8 cellular contexts compared by ENCODE assay signal in genomic region chr19:572891-573825, GRCh38. TPM values are rescaled to one million over a fixed set of nuclear protein-coding genes. Genes with fewer than 3 reads are reported as not detected.
DNase-seq lines count a peak whose midpoint lies in the region; ATAC-seq and TF ChIP-seq lines count a peak whose summit lies in the region.

No MANE protein-coding gene starts in this region.

- H3K27me3 Mint-ChIP-seq in activated CD4-positive, alpha-beta memory T cell treated with anti-CD3 and anti-CD28 coated beads for 36 hours: no peaks in the 10 kb centered on the region
- no peaks in the 10 kb centered on the region for H3K27me3 Mint-ChIP-seq in osteocyte (ENCODE audit: unreplicated experiment)

- no peaks in the 10 kb centered on the region for H3K9me3 Mint-ChIP-seq in activated CD4-positive, alpha-beta memory T cell treated with anti-CD3 and anti-CD28 coated beads for 36 hours
- H3K9me3 Mint-ChIP-seq in osteocyte (ENCODE audit: unreplicated experiment): no peaks in the 10 kb centered on the region

- POLR2A ChIA-PET in BJ (lab: Charles Lee): interaction anchor here (0.5 to 0.6 kb wide), 3 partner anchors 13 to 697 kb away, joined by 3 to 6 read pairs (median 4); no protein-coding TSS in a partner anchor
- POLR2A ChIA-PET in activated CD4-positive, alpha-beta memory T cell treated with anti-CD3 and anti-CD28 coated beads for 36 hours (lab: Charles Lee): interaction anchor here (0.6 to 1.1 kb wide), 4 partner anchors 25 to 84 kb away, joined by 3 read pairs; no protein-coding TSS in a partner anchor

- TF ChIP-seq CTCF in BJ (IDR thresholded peaks at IDR 0.05; ENCODE audit: insufficient read depth, low read depth, low read length) (no peak), foreskin keratinocyte (conservative IDR thresholded peaks at IDR 0.05) (no peak), osteocyte (IDR thresholded peaks at IDR 0.05) (no peak)

- peaks cover 4% of the 10 kb centered on the region for H3K36me3 Mint-ChIP-seq in activated CD4-positive, alpha-beta memory T cell treated with anti-CD3 and anti-CD28 coated beads for 36 hours
- H3K36me3 Mint-ChIP-seq in osteocyte (ENCODE audit: unreplicated experiment): no peaks in the 10 kb centered on the region

- H3K4me1 Mint-ChIP-seq in activated CD4-positive, alpha-beta memory T cell treated with anti-CD3 and anti-CD28 coated beads for 36 hours (ENCODE audit: low read depth): peaks cover 36% of the 10 kb centered on the region
- H3K4me1 Mint-ChIP-seq in osteocyte (ENCODE audit: unreplicated experiment): peaks cover 49% of the 10 kb centered on the region

- H3K27ac ChIP-seq in foreskin keratinocyte: peak overlapping the region; percentile 83

- intact Hi-C loops in activated CD4-positive, alpha-beta memory T cell treated with anti-CD3 and anti-CD28 coated beads for 36 hours (cut with micrococcal nuclease): loop anchor here (1.0 to 2.0 kb wide), 6 partner anchors 38 to 224 kb away; partner anchors contain the start of genes CDC34, PTBP1 and TPGS1

- peaks cover 1% of the 10 kb centered on the region; the same call in 1 of the 2 replicates for H3K36me3 ChIP-seq in BJ (ENCODE audit: control insufficient read depth, insufficient read depth, low read length)

- H3K27me3 ChIP-seq in BJ (ENCODE audit: control insufficient read depth, insufficient read depth, low read length): no peaks in the 10 kb centered on the region
- H3K27me3 ChIP-seq in foreskin keratinocyte: no peaks in the 10 kb centered on the region

- peak overlapping the region; percentile 77 for H3K4me3 Mint-ChIP-seq in activated CD4-positive, alpha-beta memory T cell treated with anti-CD3 and anti-CD28 coated beads for 36 hours
- peak overlapping the region; percentile 84 for H3K4me3 Mint-ChIP-seq in osteocyte (ENCODE audit: unreplicated experiment)

- peak overlapping the region; percentile 86 for H3K4me3 ChIP-seq in BJ (ENCODE audit: low read depth, low read length)

- CTCF ChIA-PET in BJ (lab: Yijun Ruan, JAX): interaction anchor here (1.4 kb wide), 1 partner anchor 41 kb away, joined by 6 read pairs; the partner anchor contains the start of gene CDC34
- CTCF ChIA-PET in activated CD4-positive, alpha-beta memory T cell treated with anti-CD3 and anti-CD28 coated beads for 36 hours (lab: Charles Lee): interaction anchor here (0.6 to 1.7 kb wide), 2 partner anchors 12 to 63 kb away, joined by 3 to 8 read pairs; no protein-coding TSS in a partner anchor

- H3K4me1 ChIP-seq in foreskin keratinocyte: peaks cover 5% of the 10 kb centered on the region

- peak; percentile 7 for ATAC-seq in GM18867 (IDR thresholded peaks at IDR 0.05; ENCODE audit: unreplicated experiment)
- ATAC-seq in foreskin keratinocyte: no peak
- ATAC-seq in HG02885 (IDR thresholded peaks at IDR 0.05; ENCODE audit: poor library complexity, unreplicated experiment): no peak

- H3K27ac Mint-ChIP-seq in activated CD4-positive, alpha-beta memory T cell treated with anti-CD3 and anti-CD28 coated beads for 36 hours: peak overlapping the region; percentile 38
- H3K27ac Mint-ChIP-seq in osteocyte (ENCODE audit: unreplicated experiment): peak overlapping the region; percentile 82

- DNase-seq in BJ (ENCODE audit: low read depth) (no peak), HT1080 (ENCODE audit: low read depth) (peak; percentile 34), foreskin keratinocyte (no peak), osteocyte (ENCODE audit: extremely low spot score, unreplicated experiment) (peak; percentile 85)
- DNase-seq in activated CD4-positive, alpha-beta memory T cell treated with anti-CD3 and anti-CD28 coated beads for 36 hours: peak; percentile 34
- DNase-seq in activated CD8-positive, alpha-beta memory T cell treated with anti-CD3 and anti-CD28 coated beads for 24 hours: no peak

RNA-seq across cellular contexts. Expression of gene BSG, which starts 0.8 kb away (rescaled TPM):
- polyA plus RNA-seq in BJ (2011; rRNA removed) (579 and 1,176 TPM in 2 replicates), foreskin keratinocyte (863 and 896 TPM in 2 replicates)
- 119 and 216 TPM in 2 replicates for polyA minus RNA-seq in BJ (2011; rRNA and poly(A)+ RNA removed)
- 475 and 545 TPM in 2 replicates for total RNA-seq in HT1080 (2014; rRNA removed; shearing (Covaris generic))
- 509 and 543 TPM in 2 replicates for polyA plus RNA-seq in HT1080 (2015; cell fraction: cytosol; rRNA removed)
- polyA plus RNA-seq in HT1080 (2015; cell fraction: nucleus; rRNA removed): 704 and 747 TPM in 2 replicates
- 100 to 1,000 TPM; 185 to 205 TPM for total RNA-seq in activated CD4-positive, alpha-beta memory T cell treated with anti-CD3 and anti-CD28 coated beads for 36 hours
- total RNA-seq in foreskin keratinocyte (526 and 567 TPM in 2 replicates), osteocyte (816 and 859 TPM in 2 replicates)

RNA-seq across cellular contexts. Expression of gene HCN2, which starts 16.5 kb away (rescaled TPM):
- polyA plus RNA-seq in BJ (2011; rRNA removed) (0.83 and 1.5 TPM in 2 replicates), foreskin keratinocyte (0.18 and 0.19 TPM in 2 replicates)
- 3.1 and 6.0 TPM in 2 replicates for polyA minus RNA-seq in BJ (2011; rRNA and poly(A)+ RNA removed)
- 0.27 and 0.37 TPM in 2 replicates for total RNA-seq in HT1080 (2014; rRNA removed; shearing (Covaris generic))
- 1.0 and 1.8 TPM in 2 replicates for polyA plus RNA-seq in HT1080 (2015; cell fraction: cytosol; rRNA removed)
- polyA plus RNA-seq in HT1080 (2015; cell fraction: nucleus; rRNA removed): 0.42 and 0.74 TPM in 2 replicates
- total RNA-seq in activated CD4-positive, alpha-beta memory T cell treated with anti-CD3 and anti-CD28 coated beads for 36 hours: 1 to 10 TPM in 1 of 2 experiments, under 1 TPM in 1; 1.00 to 1.0 TPM
- total RNA-seq in foreskin keratinocyte (0.20 and 0.21 TPM in 2 replicates), osteocyte (27.2 and 28.3 TPM in 2 replicates)

RNA-seq across cellular contexts. Expression of gene GZMM, which starts 29.3 kb away (rescaled TPM):
- polyA plus RNA-seq in BJ (2011; rRNA removed) (not detected in 2 replicates), foreskin keratinocyte (0.10 TPM in 1 of 2 replicates, not detected in the other)
- polyA minus RNA-seq in BJ (2011; rRNA and poly(A)+ RNA removed): not detected in 2 replicates
- total RNA-seq in HT1080 (2014; rRNA removed; shearing (Covaris generic)): not detected in 2 replicates
- not detected in 2 replicates for polyA plus RNA-seq in HT1080 (2015; cell fraction: cytosol; rRNA removed)
- polyA plus RNA-seq in HT1080 (2015; cell fraction: nucleus; rRNA removed): not detected in 2 replicates
- 10 to 100 TPM; 27.2 to 27.4 TPM for total RNA-seq in activated CD4-positive, alpha-beta memory T cell treated with anti-CD3 and anti-CD28 coated beads for 36 hours
- total RNA-seq in foreskin keratinocyte (not detected in 2 replicates), osteocyte (not detected in 2 replicates)

RNA-seq across cellular contexts. Expression of gene CDC34, which starts 41.6 kb away (rescaled TPM):
- 49.1 and 75.2 TPM in 2 replicates for polyA plus RNA-seq in BJ (2011; rRNA removed)
- 30.5 and 34.2 TPM in 2 replicates for polyA minus RNA-seq in BJ (2011; rRNA and poly(A)+ RNA removed)
- total RNA-seq in HT1080 (2014; rRNA removed; shearing (Covaris generic)): 107 and 110 TPM in 2 replicates
- 51.4 and 65.4 TPM in 2 replicates for polyA plus RNA-seq in HT1080 (2015; cell fraction: cytosol; rRNA removed)
- 31.6 and 41.6 TPM in 2 replicates for polyA plus RNA-seq in HT1080 (2015; cell fraction: nucleus; rRNA removed)
- total RNA-seq in activated CD4-positive, alpha-beta memory T cell treated with anti-CD3 and anti-CD28 coated beads for 36 hours: 10 to 100 TPM; 45.9 to 46.4 TPM
- total RNA-seq in foreskin keratinocyte: 80.0 and 81.4 TPM in 2 replicates
- polyA plus RNA-seq in foreskin keratinocyte: 94.5 and 105 TPM in 2 replicates
- total RNA-seq in osteocyte: 65.3 and 69.0 TPM in 2 replicates

Comparison
In these comparisons a context has a peak if more than half of its experiments do, and no peak if none do; other contexts are left out.
1. DNase-seq: peak in HT1080 (single experiment), activated CD4-positive, alpha-beta memory T cell treated with anti-CD3 and anti-CD28 coated beads for 36 hours (single experiment) and osteocyte (single experiment); none in BJ (single experiment), foreskin keratinocyte (0 of 2) and activated CD8-positive, alpha-beta memory T cell treated with anti-CD3 and anti-CD28 coated beads for 24 hours (single experiment).
2. RNA of gene HCN2, which starts 16.5 kb away (total RNA-seq): 27.2 to 28.3 TPM in osteocyte; 1.00 to 1.0 TPM in activated CD4-positive, alpha-beta memory T cell treated with anti-CD3 and anti-CD28 coated beads for 36 hours, 0.27 to 0.37 TPM in HT1080 and 0.20 to 0.21 TPM in foreskin keratinocyte; every median in the first group is over 10 times any median in the second.
3. RNA of gene GZMM, which starts 29.3 kb away (total RNA-seq): 27.2 to 27.4 TPM in activated CD4-positive, alpha-beta memory T cell treated with anti-CD3 and anti-CD28 coated beads for 36 hours; not detected in osteocyte, not detected in HT1080 and not detected in foreskin keratinocyte; every median in the first group is over 10 times any median in the second.